ENCODE assay signal across 13 cellular contexts in the genomic region with DNA sequence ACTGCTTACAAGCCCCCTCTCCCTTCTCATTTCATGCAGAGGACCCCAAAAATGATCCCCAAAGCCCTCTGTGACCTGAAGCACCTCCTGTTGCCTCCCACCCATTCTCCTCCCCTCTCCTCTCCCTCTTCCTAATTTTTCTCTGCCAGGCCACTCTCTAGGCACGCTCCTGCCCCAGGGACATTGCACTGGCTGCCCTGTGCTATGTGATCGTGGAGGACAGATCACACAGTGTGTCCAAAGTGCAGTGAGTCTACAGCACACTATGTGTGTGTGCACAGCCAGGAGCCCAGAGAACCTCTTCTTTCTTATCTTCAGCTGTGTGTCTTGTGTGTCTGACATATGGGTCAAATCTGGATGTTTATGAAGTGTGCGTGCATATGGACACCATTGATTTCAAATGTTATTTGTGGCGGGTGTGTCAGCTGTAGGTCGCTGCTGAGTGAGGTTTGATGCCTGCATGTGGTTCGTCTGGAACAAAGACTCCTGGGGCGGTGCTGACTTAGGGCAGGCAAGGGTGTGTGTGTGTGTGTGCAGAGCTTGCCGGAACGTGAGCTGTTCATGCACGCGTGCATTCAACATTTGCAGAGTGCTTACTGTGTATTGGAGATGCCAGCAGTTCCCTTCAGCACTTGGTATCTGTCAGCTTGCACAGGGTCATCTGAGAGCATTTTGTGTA. TPM values are rescaled to one million over a fixed set of nuclear protein-coding genes. Genes with fewer than 3 reads are reported as not detected.
DNase-seq lines count a peak whose midpoint lies in the region; ATAC-seq and TF ChIP-seq lines count a peak whose summit lies in the region.
"Had no signal": no experiment of that assay in that cellular context is flagged by ENCODE, and none has a peak within 500 bp of the region (broad histone marks: within the 10 kb centered on the region; RNA-seq: fewer than 3 reads in every experiment).

No MANE protein-coding gene starts in this region.

- TF ChIP-seq POLR2A in IMR-90 (IDR thresholded peaks at IDR 0.05; ENCODE audit: low read depth, low read length), result no peak

- no peak overlapping the region for H4K91ac ChIP-seq in IMR-90 (ENCODE audit: insufficient read depth, low read depth, low read length)

- BruUV-seq in IMR-90 (replicated peaks; lab: Mats Ljungman, UMichigan), result no TSS peak

- in situ Hi-C loops in IMR-90 (cut with MboI; ENCODE audit: low sequenced_read_pairs), result no loop called here

- H3K4ac ChIP-seq in IMR-90 (ENCODE audit: low read depth, low read length), result no peak overlapping the region

- no peak overlapping the region for H2AK5ac ChIP-seq in IMR-90 (ENCODE audit: low read depth, low read length)

- no peak overlapping the region for H2AK9ac ChIP-seq in IMR-90 (replicated peaks; ENCODE audit: low read depth, low read length, poor library complexity)

- intact Hi-C loops in CD4-positive, alpha-beta memory T cell (cut with micrococcal nuclease), result loop anchor here (5.0 kb wide), 1 partner anchor 92 kb away; a partner anchor contains a TSS
- intact Hi-C loops in IMR-90 (cut with micrococcal nuclease), result no loop called here
- intact Hi-C loops in Right ventricle myocardium inferior (cut with DNase I), result no loop called here

- no peak overlapping the region for H3K27ac ChIP-seq in CD4-positive, alpha-beta memory T cell (ENCODE audit: low read depth, low read length)
- H3K27ac ChIP-seq in IMR-90 (ENCODE audit: insufficient read depth, low read length), result no peak overlapping the region
- H3K27ac ChIP-seq: cardiac muscle cell had no signal

- dilution Hi-C loops in IMR-90 (cut with HindIII; ENCODE audit: low sequenced_read_pairs, unreplicated experiment), result no loop called here

- peaks cover 1 to 6% of the 10 kb centered on the region in 2 donors for H3K27me3 Mint-ChIP-seq in CD4-positive, alpha-beta memory T cell
- peaks cover 20% of the 10 kb centered on the region for H3K27me3 Mint-ChIP-seq in nephron (ENCODE audit: low read depth)

- no peaks in the 10 kb centered on the region for H3K36me3 Mint-ChIP-seq in CD4-positive, alpha-beta memory T cell
- no peaks in the 10 kb centered on the region for H3K36me3 Mint-ChIP-seq in nephron (ENCODE audit: low read depth)

- TF ChIP-seq CTCF in IMR-90 (conservative IDR thresholded peaks at IDR 0.05; ENCODE audit: low read depth, low read length), result no peak
- no peak for TF ChIP-seq CTCF in choroid plexus epithelial cell (conservative IDR thresholded peaks at IDR 0.05; ENCODE audit: low read depth, low read length)
- TF ChIP-seq CTCF in nephron (IDR thresholded peaks at IDR 0.05; ENCODE audit: unreplicated experiment in 3 of 3), result no peak

- POLR2A ChIA-PET in CD4-positive, alpha-beta memory T cell (lab: Charles Lee; ENCODE audit: partially characterized antibody), result interaction anchor here (0.6 to 1.4 kb wide), 6 partner anchors 45 to 198 kb away, joined by 3 to 6 read pairs (median 4); a partner anchor contains a TSS
- POLR2A ChIA-PET in IMR-90 (lab: Charles Lee; ENCODE audit: unreplicated experiment), result no interaction called here

- no peak overlapping the region for H4K5ac ChIP-seq in IMR-90 (ENCODE audit: low read depth, low read length)

- no peak for DNase-seq in CD4-positive, alpha-beta memory T cell
- DNase-seq in IMR-90 (peak; percentile 37), choroid plexus epithelial cell (ENCODE audit: low read depth) (peak; percentile 72), Right ventricle myocardium inferior (ENCODE audit: missing footprints) (no peak), cerebellum (ENCODE audit: low spot score) (no peak)
- DNase-seq: activated CD4-positive, CD25-positive, alpha-beta regulatory T cell; activated naive CD4-positive, alpha-beta T cell treated with anti-CD3 and anti-CD28 coated beads for 36 hours; C1 segment of cervical spinal cord; NCI-H345; PC-3 had no signal

- peaks cover 12% of the 10 kb centered on the region; the same call in 1 of the 2 replicates for H3K9me1 ChIP-seq in IMR-90 (ENCODE audit: insufficient read depth, low read length)

- WGBS in IMR-90 (ENCODE audit: extremely low coverage in 2 of 2, insufficient read length in 1 of 2), 2 experiments, result 42% methylated on average over 6 of the region's 11 CpGs; no CpG with 5 or more reads in 1 of the 2 experiments

- H2BK120ac ChIP-seq in IMR-90 (ENCODE audit: low read depth, low read length), result no peak overlapping the region

- no peak overlapping the region for H3K9ac ChIP-seq in IMR-90 (ENCODE audit: low read depth, low read length)

- no peak overlapping the region for H4K8ac ChIP-seq in IMR-90 (ENCODE audit: low read depth in 2 of 2, low read length in 2 of 2)

- H2AFZ ChIP-seq in IMR-90 (replicated peaks; ENCODE audit: low read length, poor library complexity), result peak overlapping the region; percentile 63

- peak overlapping the region in 3 of 8 donors; percentile 10 to 38 (median 25) for H3K4me3 Mint-ChIP-seq in CD4-positive, alpha-beta memory T cell
- H3K4me3 Mint-ChIP-seq in nephron, result peak overlapping the region; percentile 50 to 75 (median 66)

- peak overlapping the region in 4 of 7 donors; percentile 23 to 55 (median 38) for H3K27ac Mint-ChIP-seq in CD4-positive, alpha-beta memory T cell
- H3K27ac Mint-ChIP-seq in nephron, result no peak overlapping the region

- H3K23ac ChIP-seq in IMR-90 (ENCODE audit: low read depth, low read length), result peak overlapping the region; percentile 59; the same call in 1 of the 2 replicates

- no peaks in the 10 kb centered on the region for H3K9me3 ChIP-seq in CD4-positive, alpha-beta memory T cell (ENCODE audit: control insufficient read depth in 1 of 2, low read length in 2 of 2)
- no peaks in the 10 kb centered on the region for H3K9me3 ChIP-seq in IMR-90 (ENCODE audit: control insufficient read depth, insufficient read depth, low read length)

- TF ChIP-seq RAD21 in IMR-90 (IDR thresholded peaks at IDR 0.05; ENCODE audit: low read length), result no peak

- H3K4me1 Mint-ChIP-seq in CD4-positive, alpha-beta memory T cell, result peaks cover 19 to 43% (median 31%) of the 10 kb centered on the region in 4 donors
- H3K4me1 Mint-ChIP-seq in nephron, result peaks cover 5% of the 10 kb centered on the region

- H3K79me1 ChIP-seq in IMR-90 (ENCODE audit: low read depth in 1 of 2, low read length in 2 of 2), result peaks cover 10 to 27% of the 10 kb centered on the region in 2 experiments

- H3K4me2 ChIP-seq in IMR-90 (ENCODE audit: low read depth, low read length), result no peak overlapping the region; the same call in 1 of the 2 replicates

- no peaks in the 10 kb centered on the region for H3K27me3 ChIP-seq in CD4-positive, alpha-beta memory T cell (ENCODE audit: insufficient read depth, low read length)
- H3K27me3 ChIP-seq in IMR-90 (ENCODE audit: control insufficient read depth, insufficient read depth, low read length), result peaks cover 3% of the 10 kb centered on the region; the same call in 1 of the 2 replicates

- H3K36me3 ChIP-seq in CD4-positive, alpha-beta memory T cell (ENCODE audit: insufficient read depth, low read length), result no peaks in the 10 kb centered on the region
- H3K36me3 ChIP-seq in IMR-90 (ENCODE audit: control insufficient read depth, insufficient read depth, low read length), result no peaks in the 10 kb centered on the region
- H3K36me3 ChIP-seq: cardiac muscle cell had no signal

- H3K4me3 ChIP-seq in CD4-positive, alpha-beta memory T cell (ENCODE audit: low read length in 2 of 2), result no peak overlapping the region
- H3K4me3 ChIP-seq in IMR-90 (ENCODE audit: insufficient read depth, low read depth, low read length) (no peak overlapping the region), choroid plexus epithelial cell (ENCODE audit: low read depth, low read length) (no peak overlapping the region)
- H3K4me3 ChIP-seq: cardiac muscle cell had no signal

- H3K4me1 ChIP-seq in CD4-positive, alpha-beta memory T cell (ENCODE audit: insufficient read depth, low read length), result peaks cover 24% of the 10 kb centered on the region
- peaks cover 7% of the 10 kb centered on the region for H3K4me1 ChIP-seq in IMR-90 (ENCODE audit: control insufficient read depth, insufficient read depth, low read length)

- H3K14ac ChIP-seq in IMR-90 (replicated peaks; ENCODE audit: low read depth, low read length), result 0 out of 2 replicates have a peak overlapping the region, but pooled peaks have one; percentile 27

- no peak overlapping the region for H2BK15ac ChIP-seq in IMR-90 (ENCODE audit: low read depth, low read length)

- H2BK5ac ChIP-seq in IMR-90 (ENCODE audit: low read depth, low read length, poor library complexity, severe bottlenecking), result no peak overlapping the region

- H3K9me3 Mint-ChIP-seq in CD4-positive, alpha-beta memory T cell, result no peaks in the 10 kb centered on the region
- no peaks in the 10 kb centered on the region for H3K9me3 Mint-ChIP-seq in nephron
- H3K9me3 Mint-ChIP-seq: activated naive CD4-positive, alpha-beta T cell treated with anti-CD3 and anti-CD28 coated beads for 36 hours had no signal

- CTCF ChIA-PET in CD4-positive, alpha-beta memory T cell (lab: Charles Lee; ENCODE audit: partially characterized antibody), result interaction anchor here (0.6 to 1.1 kb wide), 2 partner anchors 11 to 184 kb away, joined by 3 read pairs; no protein-coding TSS in a partner anchor
- CTCF ChIA-PET in IMR-90 (lab: Yijun Ruan, JAX), result interaction anchor here (1.2 kb wide), 1 partner anchor 28 kb away, joined by 3 read pairs; a partner anchor contains a TSS

- ATAC-seq in IMR-90 (ENCODE audit: low read depth), result no peak
- no peak for ATAC-seq in Right ventricle myocardium inferior
- ATAC-seq in GM21737 (IDR thresholded peaks at IDR 0.05; ENCODE audit: unreplicated experiment), result no peak
- ATAC-seq: PC-3 had no signal

- H2BK20ac ChIP-seq in IMR-90 (ENCODE audit: low read depth, low read length), result no peak overlapping the region

- H3K18ac ChIP-seq in IMR-90 (ENCODE audit: low read depth, low read length), result no peak overlapping the region

- H3K56ac ChIP-seq in IMR-90 (ENCODE audit: extremely low read depth, insufficient read depth, low read length), result no peak overlapping the region

- H4K20me1 ChIP-seq in IMR-90 (ENCODE audit: insufficient read depth, low read length), result no peaks in the 10 kb centered on the region; the same call in 1 of the 2 replicates

RNA-seq across cellular contexts. Expression of a gene that starts 2.1 kb away (rescaled TPM):
- total RNA-seq in CD4-positive, alpha-beta memory T cell, result 10 to 100 TPM; 13.4 to 14.8 TPM
- polyA plus RNA-seq in CD4-positive, alpha-beta memory T cell, result 1 to 10 TPM; 4.4 to 7.8 TPM
- total RNA-seq in IMR-90 (2012; rRNA removed) (0.28 and 2.2 TPM in 2 replicates), Right ventricle myocardium inferior (6.6 TPM), cerebellum (6.4 TPM)
- polyA plus RNA-seq in IMR-90 (2012; rRNA removed), result 4.7 and 5.8 TPM in 2 replicates
- polyA plus RNA-seq in IMR-90 (2012; cell fraction: cytosol; rRNA removed), result 1.9 and 3.3 TPM in 2 replicates
- 2.6 and 6.8 TPM in 2 replicates for polyA plus RNA-seq in IMR-90 (2012; cell fraction: nucleus; rRNA removed; ENCODE audit: low replicate concordance)

RNA-seq across cellular contexts. Expression of a gene that starts 22.1 kb away (rescaled TPM):
- total RNA-seq in CD4-positive, alpha-beta memory T cell, result not detected
- polyA plus RNA-seq in CD4-positive, alpha-beta memory T cell, result not detected
- total RNA-seq in IMR-90 (2012; rRNA removed) (under 0.01 and 0.28 TPM in 2 replicates), Right ventricle myocardium inferior (2.8 TPM), cerebellum (28.9 TPM)
- 5.9 and 6.1 TPM in 2 replicates for polyA plus RNA-seq in IMR-90 (2012; rRNA removed)
- polyA plus RNA-seq in IMR-90 (2012; cell fraction: cytosol; rRNA removed), result 5.6 and 9.7 TPM in 2 replicates
- polyA plus RNA-seq in IMR-90 (2012; cell fraction: nucleus; rRNA removed; ENCODE audit: low replicate concordance), result 21.2 and 55.5 TPM in 2 replicates

RNA-seq across cellular contexts. Expression of a gene that starts 28.2 kb away (rescaled TPM):
- total RNA-seq in CD4-positive, alpha-beta memory T cell, result not detected
- polyA plus RNA-seq in CD4-positive, alpha-beta memory T cell, result under 1 TPM in 1 of 2 donors, not detected in 1; 0.70 TPM
- total RNA-seq in IMR-90 (2012; rRNA removed) (0.18 and 0.28 TPM in 2 replicates), Right ventricle myocardium inferior (35.7 TPM), cerebellum (3.0 TPM)
- 3.0 and 3.1 TPM in 2 replicates for polyA plus RNA-seq in IMR-90 (2012; rRNA removed)
- 3.2 TPM in 2 replicates for polyA plus RNA-seq in IMR-90 (2012; cell fraction: cytosol; rRNA removed)
- 0.38 and 2.1 TPM in 2 replicates for polyA plus RNA-seq in IMR-90 (2012; cell fraction: nucleus; rRNA removed; ENCODE audit: low replicate concordance)
- total RNA-seq: activated naive CD4-positive, alpha-beta T cell treated with anti-CD3 and anti-CD28 coated beads for 36 hours had no signal

RNA-seq across cellular contexts. Expression of a gene that starts 46.2 kb away (rescaled TPM):
- total RNA-seq in CD4-positive, alpha-beta memory T cell, result 100 to 1,000 TPM; 150 to 154 TPM
- polyA plus RNA-seq in CD4-positive, alpha-beta memory T cell, result 100 to 1,000 TPM; 148 to 156 TPM
- total RNA-seq in IMR-90 (2012; rRNA removed), result 14.2 and 19.2 TPM in 2 replicates
- 44.6 and 68.7 TPM in 2 replicates for polyA plus RNA-seq in IMR-90 (2012; rRNA removed)
- 147 and 160 TPM in 2 replicates for polyA plus RNA-seq in IMR-90 (2012; cell fraction: cytosol; rRNA removed)
- polyA plus RNA-seq in IMR-90 (2012; cell fraction: nucleus; rRNA removed; ENCODE audit: low replicate concordance), result 295 and 606 TPM in 2 replicates
- 79.3 TPM for total RNA-seq in Right ventricle myocardium inferior
- total RNA-seq in cerebellum, result 17.1 TPM

RNA-seq across cellular contexts. Expression of a gene that starts 48.7 kb away (rescaled TPM):
- total RNA-seq in CD4-positive, alpha-beta memory T cell, result 10 to 100 TPM; 19.6 to 20.8 TPM
- polyA plus RNA-seq in CD4-positive, alpha-beta memory T cell, result 1 to 10 TPM in 1 of 2 donors, not detected in 1; 1.7 TPM
- 0.18 and 0.28 TPM in 2 replicates for total RNA-seq in IMR-90 (2012; rRNA removed)
- polyA plus RNA-seq in IMR-90 (2012; rRNA removed), result 5.7 and 6.5 TPM in 2 replicates
- polyA plus RNA-seq in IMR-90 (2012; cell fraction: cytosol; rRNA removed), result 3.1 and 6.8 TPM in 2 replicates
- polyA plus RNA-seq in IMR-90 (2012; cell fraction: nucleus; rRNA removed; ENCODE audit: low replicate concordance), result 28.3 and 53.7 TPM in 2 replicates
- 10.3 TPM for total RNA-seq in Right ventricle myocardium inferior
- 12.8 TPM for total RNA-seq in cerebellum

Comparison
In these comparisons a context has a peak if more than half of its experiments do, and no peak if none do; other contexts are left out.
1. DNase-seq: peak in IMR-90 (single experiment) and choroid plexus epithelial cell (single experiment); none in CD4-positive, alpha-beta memory T cell (0 of 5), Right ventricle myocardium inferior (single experiment) and cerebellum (single experiment).
2. H3K27ac Mint-ChIP-seq: peak in CD4-positive, alpha-beta memory T cell (4 of 7); none in nephron (0 of 3).